In the genomic region with DNA sequence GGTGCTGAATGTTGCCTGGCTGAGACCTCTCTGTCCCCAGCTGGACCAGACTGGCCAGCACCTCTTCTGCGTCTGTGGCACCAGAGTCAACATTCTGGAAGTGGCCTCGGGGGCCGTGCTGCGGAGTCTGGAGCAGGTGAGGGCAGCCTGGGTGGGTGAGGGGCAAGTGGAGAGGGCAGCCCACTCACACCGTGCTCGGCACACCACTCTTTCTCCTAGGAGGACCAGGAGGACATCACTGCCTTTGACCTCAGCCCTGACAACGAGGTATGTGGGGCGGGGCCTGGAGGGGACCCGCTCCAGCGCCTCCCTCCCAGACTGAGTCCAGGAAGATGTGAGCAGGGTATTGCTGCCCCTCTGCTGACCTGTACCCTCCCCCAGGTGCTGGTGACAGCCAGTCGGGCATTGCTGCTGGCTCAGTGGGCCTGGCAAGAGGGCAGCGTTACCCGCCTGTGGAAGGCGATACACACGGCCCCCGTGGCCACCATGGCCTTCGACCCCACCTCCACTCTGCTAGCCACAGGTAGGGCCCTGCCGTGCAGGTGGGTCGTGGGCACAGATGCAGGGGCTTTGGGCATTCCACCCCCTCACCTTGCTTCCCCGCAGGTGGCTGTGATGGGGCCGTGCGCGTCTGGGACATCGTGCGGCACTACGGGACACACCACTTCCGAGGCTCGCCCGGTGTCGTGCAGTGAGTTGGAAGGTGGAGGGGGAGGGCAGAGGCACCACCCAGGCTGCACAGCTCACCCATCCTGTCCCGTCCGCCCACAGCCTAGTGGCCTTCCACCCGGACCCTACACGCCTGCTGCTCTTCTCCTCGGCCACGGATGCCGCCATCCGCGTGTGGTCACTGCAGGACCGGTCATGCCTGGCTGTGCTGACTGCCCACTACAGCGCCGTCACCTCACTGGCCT, we compare ENCODE assay signal across 36 cellular contexts. TPM values are rescaled to one million over a fixed set of nuclear protein-coding genes. Genes with fewer than 3 reads are reported as not detected.
DNase-seq lines count a peak whose midpoint lies in the region; ATAC-seq, FAIRE-seq and TF ChIP-seq lines count a peak whose summit lies in the region.
"Had no signal": no experiment of that assay in that cellular context is flagged by ENCODE, and none has a peak within 500 bp of the region (broad histone marks: within the 10 kb centered on the region; RNA-seq: fewer than 3 reads in every experiment).

No MANE protein-coding gene starts in this region.

- intact Hi-C loops in activated CD4-positive, alpha-beta memory T cell treated with anti-CD3 and anti-CD28 coated beads for 36 hours (cut with micrococcal nuclease): no loop called here

- H3K9me2 ChIP-seq in MM.1S (replicated peaks; ENCODE audit: insufficient read depth, low read length): no peaks in the 10 kb centered on the region

- 0 out of 2 replicates have a peak, but pooled peaks cover 3% of the 10 kb centered on the region for H3K4me1 ChIP-seq in MM.1S (ENCODE audit: low read length)

- POLR2A ChIA-PET in activated CD4-positive, alpha-beta memory T cell treated with anti-CD3 and anti-CD28 coated beads, Interleukin-2, amount 10 ng/mL, durations not matched to agents 7 days and 5 days (lab: Charles Lee): interaction anchor here (1.7 to 12.7 kb wide), 3 partner anchors 9 to 11 kb away, joined by 8 to 149 read pairs (median 47); partner anchors contain the start of genes GFER, NDUFB10, RNF151 and RPS2
- POLR2A ChIA-PET in activated CD4-positive, alpha-beta memory T cell treated with anti-CD3 and anti-CD28 coated beads for 36 hours (lab: Charles Lee): interaction anchor here (0.8 to 1.0 kb wide), 2 partner anchors 9 to 10 kb away, joined by 3 to 4 read pairs; partner anchors contain the start of gene RPS2

- H3K9me3 Mint-ChIP-seq in activated CD4-positive, alpha-beta memory T cell treated with anti-CD3 and anti-CD28 coated beads, Interleukin-2, amount 10 ng/mL, durations not matched to agents 7 days and 5 days: no peaks in the 10 kb centered on the region
- H3K9me3 Mint-ChIP-seq in activated CD4-positive, alpha-beta memory T cell treated with anti-CD3 and anti-CD28 coated beads for 36 hours: no peaks in the 10 kb centered on the region
- no peaks in the 10 kb centered on the region for H3K9me3 Mint-ChIP-seq in chondrocyte (ENCODE audit: low read depth)
- H3K9me3 Mint-ChIP-seq in nephron progenitor cell: no peaks in the 10 kb centered on the region
- H3K9me3 Mint-ChIP-seq: activated naive CD4-positive, alpha-beta T cell treated with anti-CD3 and anti-CD28 coated beads, Interleukin-2, amount 50 U/mL, for 24 hours; CD8-positive, alpha-beta T cell had no signal

- TF ChIP-seq CTCF in GM06990 (IDR thresholded peaks at IDR 0.05; ENCODE audit: insufficient read depth, low read length, poor library complexity, severe bottlenecking): no peak
- TF ChIP-seq CTCF in chondrocyte (IDR thresholded peaks at IDR 0.05): no peak
- no peak for TF ChIP-seq CTCF in nephron progenitor cell (IDR thresholded peaks at IDR 0.05)
- TF ChIP-seq CTCF in MM.1S (IDR thresholded peaks at IDR 0.05; ENCODE audit: low read length): no peak

- H3K27me3 ChIP-seq in GM06990 (replicated peaks; ENCODE audit: control insufficient read depth, insufficient read depth, low read length) (no peaks in the 10 kb centered on the region), MM.1S (replicated peaks; ENCODE audit: insufficient read depth, low read length) (no peaks in the 10 kb centered on the region)
- H3K27me3 ChIP-seq: gastrocnemius medialis, ovary had no signal

- H3K27ac ChIP-seq in MM.1S (ENCODE audit: low read length): no peak overlapping the region
- H3K27ac ChIP-seq: gastrocnemius medialis, hepatocyte, ovary, tibial artery had no signal

- peaks cover 23% of the 10 kb centered on the region for H3K79me2 ChIP-seq in MM.1S (ENCODE audit: low read length)

- no peaks in the 10 kb centered on the region for H3K27me3 Mint-ChIP-seq in activated CD4-positive, alpha-beta memory T cell treated with anti-CD3 and anti-CD28 coated beads, Interleukin-2, amount 10 ng/mL, durations not matched to agents 7 days and 5 days
- no peaks in the 10 kb centered on the region for H3K27me3 Mint-ChIP-seq in activated CD4-positive, alpha-beta memory T cell treated with anti-CD3 and anti-CD28 coated beads for 36 hours
- H3K27me3 Mint-ChIP-seq in chondrocyte (ENCODE audit: low read depth) (no peaks in the 10 kb centered on the region), nephron progenitor cell (ENCODE audit: low read depth, poor library complexity) (peaks cover 20% of the 10 kb centered on the region)
- H3K27me3 Mint-ChIP-seq: activated naive CD4-positive, alpha-beta T cell treated with anti-CD3 and anti-CD28 coated beads, Interleukin-2, amount 50 U/mL, for 24 hours had no signal

- no peak for DNase-seq in activated CD4-positive, alpha-beta memory T cell treated with anti-CD3 and anti-CD28 coated beads, Interleukin-2, amount 10 ng/mL, durations not matched to agents 7 days and 5 days
- DNase-seq in activated CD4-positive, alpha-beta memory T cell treated with anti-CD3 and anti-CD28 coated beads for 36 hours: no peak
- DNase-seq in GM06990 (ENCODE audit: extremely low read depth, insufficient read length) (peak; percentile 4), chondrocyte (ENCODE audit: low spot score) (peak; percentile 86), nephron progenitor cell (no peak), RCC 7860 (ENCODE audit: low spot score) (no peak), MM.1S (no peak)
- DNase-seq: 8988T; activated CD8-positive, alpha-beta memory T cell treated with anti-CD3 and anti-CD28 coated beads for 24 hours; activated T-cell treated with anti-CD3 and anti-CD28 coated beads, Interleukin-2, amount 50 U/mL, for 48 hours; anterior cingulate cortex; DMS153; gastrocnemius medialis; KBM-7; mesenchymal stem cell; NCI-H2081; NCI-H345; NCI-H774; retina; stimulated activated CD4-positive, alpha-beta T cell treated with anti-CD3 and anti-CD28 coated beads, Interleukin-1b, Interleukin-23, amount 100 ng/mL, for 48 hours; stimulated activated CD8-positive, alpha-beta memory T cell treated with anti-CD3 and anti-CD28 coated beads, Interleukin-4, amount 100 ng/mL, for 48 hours; T-helper 1 cell; tibial artery had no signal

- CTCF ChIA-PET in activated CD4-positive, alpha-beta memory T cell treated with anti-CD3 and anti-CD28 coated beads, Interleukin-2, amount 10 ng/mL, durations not matched to agents 7 days and 5 days (lab: Charles Lee): no interaction called here
- CTCF ChIA-PET in activated CD4-positive, alpha-beta memory T cell treated with anti-CD3 and anti-CD28 coated beads for 36 hours (lab: Charles Lee): no interaction called here

- H3F3A ChIP-seq in MM.1S (ENCODE audit: insufficient read depth, low read length): peaks cover 4% of the 10 kb centered on the region; the same call in 1 of the 2 replicates

- no peak overlapping the region for H3K4me2 ChIP-seq in MM.1S (ENCODE audit: low read depth, low read length)
- H3K4me2 ChIP-seq: hepatocyte, smooth muscle cell had no signal

- no peak for ATAC-seq in GM21717 (IDR thresholded peaks at IDR 0.05; ENCODE audit: unreplicated experiment)
- ATAC-seq: CD8-positive, alpha-beta T cell; gastrocnemius medialis; left colon had no signal

- H3K4me3 ChIP-seq in GM06990 (replicated peaks; ENCODE audit: low read depth, low read length) (no peak overlapping the region), MM.1S (ENCODE audit: low read length) (no peak overlapping the region)
- H3K4me3 ChIP-seq: gastrocnemius medialis, hepatocyte, ovary, smooth muscle cell, tibial artery had no signal

- H3K27ac Mint-ChIP-seq in activated CD4-positive, alpha-beta memory T cell treated with anti-CD3 and anti-CD28 coated beads, Interleukin-2, amount 10 ng/mL, durations not matched to agents 7 days and 5 days: no peak overlapping the region
- no peak overlapping the region for H3K27ac Mint-ChIP-seq in activated CD4-positive, alpha-beta memory T cell treated with anti-CD3 and anti-CD28 coated beads for 36 hours
- H3K27ac Mint-ChIP-seq in chondrocyte (ENCODE audit: unreplicated experiment) (no peak overlapping the region), nephron progenitor cell (no peak overlapping the region)
- H3K27ac Mint-ChIP-seq: activated naive CD4-positive, alpha-beta T cell treated with anti-CD3 and anti-CD28 coated beads, Interleukin-2, amount 50 U/mL, for 24 hours; CD8-positive, alpha-beta T cell had no signal

- no peaks in the 10 kb centered on the region for H3K9me3 ChIP-seq in MM.1S (replicated peaks; ENCODE audit: insufficient read depth, low read length)
- H3K9me3 ChIP-seq: gastrocnemius medialis, ovary, tibial artery had no signal

- peak overlapping the region; percentile 17 for H3K4me3 Mint-ChIP-seq in activated CD4-positive, alpha-beta memory T cell treated with anti-CD3 and anti-CD28 coated beads, Interleukin-2, amount 10 ng/mL, durations not matched to agents 7 days and 5 days
- H3K4me3 Mint-ChIP-seq in activated CD4-positive, alpha-beta memory T cell treated with anti-CD3 and anti-CD28 coated beads for 36 hours: no peak overlapping the region
- H3K4me3 Mint-ChIP-seq in chondrocyte (ENCODE audit: unreplicated experiment): no peak overlapping the region
- peak overlapping the region; percentile 13 for H3K4me3 Mint-ChIP-seq in nephron progenitor cell
- H3K4me3 Mint-ChIP-seq: activated naive CD4-positive, alpha-beta T cell treated with anti-CD3 and anti-CD28 coated beads, Interleukin-2, amount 50 U/mL, for 24 hours; CD8-positive, alpha-beta T cell had no signal

- H2AFZ ChIP-seq in MM.1S (ENCODE audit: low read length): no peak overlapping the region
- H2AFZ ChIP-seq: hepatocyte had no signal

- no peak for FAIRE-seq in RCC 7860 (lab: Jason Lieb, UNC)
- FAIRE-seq: G401.6, GM18507 had no signal

- H3K9ac ChIP-seq in MM.1S (ENCODE audit: low read length): no peak overlapping the region

- peaks cover 29% of the 10 kb centered on the region for H3K4me1 Mint-ChIP-seq in activated CD4-positive, alpha-beta memory T cell treated with anti-CD3 and anti-CD28 coated beads, Interleukin-2, amount 10 ng/mL, durations not matched to agents 7 days and 5 days
- peaks cover 20% of the 10 kb centered on the region for H3K4me1 Mint-ChIP-seq in activated CD4-positive, alpha-beta memory T cell treated with anti-CD3 and anti-CD28 coated beads for 36 hours (ENCODE audit: low read depth)
- H3K4me1 Mint-ChIP-seq in chondrocyte (ENCODE audit: low read depth): peaks cover 24% of the 10 kb centered on the region
- peaks cover 20% of the 10 kb centered on the region for H3K4me1 Mint-ChIP-seq in nephron progenitor cell

- H3K36me3 ChIP-seq in GM06990 (ENCODE audit: control insufficient read depth, insufficient read depth, low read length): peaks cover 36% of the 10 kb centered on the region
- H3K36me3 ChIP-seq in MM.1S (replicated peaks; ENCODE audit: insufficient read depth, low read length): no peaks in the 10 kb centered on the region
- H3K36me3 ChIP-seq: ovary had no signal

- H3K36me3 Mint-ChIP-seq in activated CD4-positive, alpha-beta memory T cell treated with anti-CD3 and anti-CD28 coated beads, Interleukin-2, amount 10 ng/mL, durations not matched to agents 7 days and 5 days (ENCODE audit: low read depth): peaks cover 24% of the 10 kb centered on the region
- peaks cover 38% of the 10 kb centered on the region for H3K36me3 Mint-ChIP-seq in activated CD4-positive, alpha-beta memory T cell treated with anti-CD3 and anti-CD28 coated beads for 36 hours
- H3K36me3 Mint-ChIP-seq in chondrocyte (ENCODE audit: low read depth) (peaks cover 15% of the 10 kb centered on the region), nephron progenitor cell (ENCODE audit: low read depth) (peaks cover 5% of the 10 kb centered on the region)

- no peaks in the 10 kb centered on the region for H4K20me1 ChIP-seq in MM.1S (ENCODE audit: insufficient read depth, low read length)

RNA-seq across cellular contexts. Expression of gene TBL3, which starts 2.6 kb away (rescaled TPM):
- 10 to 100 TPM; 27.7 to 28.7 TPM for total RNA-seq in activated CD4-positive, alpha-beta memory T cell treated with anti-CD3 and anti-CD28 coated beads, Interleukin-2, amount 10 ng/mL, durations not matched to agents 7 days and 5 days
- 10 to 100 TPM; 45.7 to 47.3 TPM for total RNA-seq in activated CD4-positive, alpha-beta memory T cell treated with anti-CD3 and anti-CD28 coated beads for 36 hours
- 20.9 to 40.1 TPM (median 21.6 TPM) in 3 replicates for total RNA-seq in chondrocyte

RNA-seq across cellular contexts. Expression of gene NOXO1, which starts 6.9 kb away (rescaled TPM):
- total RNA-seq in activated CD4-positive, alpha-beta memory T cell treated with anti-CD3 and anti-CD28 coated beads, Interleukin-2, amount 10 ng/mL, durations not matched to agents 7 days and 5 days: under 1 TPM in 1 of 2 experiments, not detected in 1; 0.23 TPM
- not detected for total RNA-seq in activated CD4-positive, alpha-beta memory T cell treated with anti-CD3 and anti-CD28 coated beads for 36 hours
- total RNA-seq in chondrocyte: 0.25 to 0.48 TPM (median 0.26 TPM) in 3 replicates
- total RNA-seq: HT1080, SK-MEL-5 had no signal

RNA-seq across cellular contexts. Expression of gene RNF151, which starts 7.8 kb away (rescaled TPM):
- not detected for total RNA-seq in activated CD4-positive, alpha-beta memory T cell treated with anti-CD3 and anti-CD28 coated beads, Interleukin-2, amount 10 ng/mL, durations not matched to agents 7 days and 5 days
- not detected for total RNA-seq in activated CD4-positive, alpha-beta memory T cell treated with anti-CD3 and anti-CD28 coated beads for 36 hours
- not detected in 3 replicates for total RNA-seq in chondrocyte
- total RNA-seq: CD8-positive, alpha-beta T cell; dermis microvascular lymphatic vessel endothelial cell; gastrocnemius medialis; hepatocyte; HT1080; left colon; MCF 10A; SK-MEL-5; smooth muscle cell had no signal

RNA-seq across cellular contexts. Expression of gene GFER, which starts 9.6 kb away (rescaled TPM):
- total RNA-seq in activated CD4-positive, alpha-beta memory T cell treated with anti-CD3 and anti-CD28 coated beads, Interleukin-2, amount 10 ng/mL, durations not matched to agents 7 days and 5 days: 10 to 100 TPM; 29.1 to 32.0 TPM
- total RNA-seq in activated CD4-positive, alpha-beta memory T cell treated with anti-CD3 and anti-CD28 coated beads for 36 hours: 10 to 100 TPM; 34.4 to 37.5 TPM
- 17.0 to 19.7 TPM (median 17.5 TPM) in 3 replicates for total RNA-seq in chondrocyte

RNA-seq across cellular contexts. Expression of gene RPS2, which starts 9.8 kb away (rescaled TPM):
- 1,000 to 10,000 TPM; 2,364 to 2,405 TPM for total RNA-seq in activated CD4-positive, alpha-beta memory T cell treated with anti-CD3 and anti-CD28 coated beads, Interleukin-2, amount 10 ng/mL, durations not matched to agents 7 days and 5 days
- 1,000 to 10,000 TPM; 5,123 to 5,136 TPM for total RNA-seq in activated CD4-positive, alpha-beta memory T cell treated with anti-CD3 and anti-CD28 coated beads for 36 hours
- 1,605 to 1,878 TPM (median 1,662 TPM) in 3 replicates for total RNA-seq in chondrocyte

Comparison
In these comparisons a context has a peak if more than half of its experiments do, and no peak if none do; other contexts are left out.
1. H3K4me3 Mint-ChIP-seq: peak in activated CD4-positive, alpha-beta memory T cell treated with anti-CD3 and anti-CD28 coated beads, Interleukin-2, amount 10 ng/mL, durations not matched to agents 7 days and 5 days (single experiment) and nephron progenitor cell (single experiment); none in activated CD4-positive, alpha-beta memory T cell treated with anti-CD3 and anti-CD28 coated beads for 36 hours (single experiment) and chondrocyte (single experiment).
2. DNase-seq: peak in GM06990 (single experiment) and chondrocyte (single experiment); none in activated CD4-positive, alpha-beta memory T cell treated with anti-CD3 and anti-CD28 coated beads, Interleukin-2, amount 10 ng/mL, durations not matched to agents 7 days and 5 days (single experiment), activated CD4-positive, alpha-beta memory T cell treated with anti-CD3 and anti-CD28 coated beads for 36 hours (single experiment), nephron progenitor cell (single experiment), RCC 7860 (single experiment) and MM.1S (single experiment).